16 cellular contexts compared by ENCODE assay signal in genomic region chr7:144063710-144064109, GRCh38. TPM values are rescaled to one million over a fixed set of nuclear protein-coding genes. Genes with fewer than 3 reads are reported as not detected.
DNase-seq lines count a peak whose midpoint lies in the region; ATAC-seq, FAIRE-seq and TF ChIP-seq lines count a peak whose summit lies in the region.
"Had no signal": no experiment of that assay in that cellular context is flagged by ENCODE, and none has a peak within 500 bp of the region (broad histone marks: within the 10 kb centered on the region; RNA-seq: fewer than 3 reads in every experiment).

No MANE protein-coding gene starts in this region.

- H3K4me1 Mint-ChIP-seq in Caco-2 (ENCODE audit: low read depth, unreplicated experiment): peaks cover 15% of the 10 kb centered on the region
- H3K4me1 Mint-ChIP-seq: activated naive CD4-positive, alpha-beta T cell treated with anti-CD3 and anti-CD28 coated beads, Interleukin-2, amount 10 ng/mL, durations not matched to agents 7 days and 5 days; CD8-positive, alpha-beta memory T cell; T-cell had no signal

- H3K9me3 ChIP-seq in Caco-2: 0 out of 2 replicates have a peak, but pooled peaks cover 11% of the 10 kb centered on the region
- no peaks in the 10 kb centered on the region for H3K9me3 ChIP-seq in HCT116 (ENCODE audit: control insufficient read depth in 1 of 2, insufficient read depth in 1 of 2, low read depth in 1 of 2, low read length in 2 of 2)
- no peaks in the 10 kb centered on the region for H3K9me3 ChIP-seq in small intestine (ENCODE audit: control insufficient read depth, low read depth)

- no peak overlapping the region for H3K27ac ChIP-seq in HCT116 (ENCODE audit: low read depth, low read length)
- no peak overlapping the region for H3K27ac ChIP-seq in small intestine (ENCODE audit: low read depth in 1 of 2, low read length in 1 of 2)

- no peaks in the 10 kb centered on the region for H3K27me3 Mint-ChIP-seq in Caco-2 (ENCODE audit: insufficient read depth, unreplicated experiment)

- no peak overlapping the region for H3K4me3 Mint-ChIP-seq in Caco-2 (ENCODE audit: unreplicated experiment)
- H3K4me3 Mint-ChIP-seq: activated naive CD4-positive, alpha-beta T cell treated with anti-CD3 and anti-CD28 coated beads, Interleukin-2, amount 10 ng/mL, durations not matched to agents 7 days and 5 days; CD8-positive, alpha-beta memory T cell; T-cell had no signal

- H3K9me2 ChIP-seq in HCT116 (ENCODE audit: insufficient read depth): no peaks in the 10 kb centered on the region

- H3K4me3 ChIP-seq in Caco-2 (ENCODE audit: low read depth, low read length) (no peak overlapping the region), HCT116 (replicated peaks in 1 of 2; ENCODE audit: low read depth in 1 of 2, low read length in 2 of 2) (no peak overlapping the region), small intestine (ENCODE audit: low read depth in 1 of 2, low read length in 2 of 2) (no peak overlapping the region)

- H4K20me1 ChIP-seq in HCT116 (ENCODE audit: insufficient read depth): no peaks in the 10 kb centered on the region

- in situ Hi-C loops in SK-MEL-5 (cut with HindIII; ENCODE audit: low pct_unique_long_range_greater_than_20kb, low sequenced_read_pairs): no loop called here

- WGBS in small intestine, 3 donors: 27 to 53% (median 43%) methylated on average over 3 of the region's 3 CpGs

- TF ChIP-seq POLR2A in HCT116 (IDR thresholded peaks at IDR 0.05; ENCODE audit: borderline replicate concordance, extremely low read depth, insufficient read depth, insufficient read length): no peak

- no peaks in the 10 kb centered on the region for H3K79me2 ChIP-seq in HCT116 (ENCODE audit: insufficient read depth, low read length)

- peaks cover 18% of the 10 kb centered on the region for H3K9me3 Mint-ChIP-seq in Caco-2 (ENCODE audit: unreplicated experiment)
- H3K9me3 Mint-ChIP-seq: activated naive CD4-positive, alpha-beta T cell treated with anti-CD3 and anti-CD28 coated beads, Interleukin-2, amount 10 ng/mL, durations not matched to agents 7 days and 5 days had no signal

- H3K36me3 ChIP-seq in Caco-2 (ENCODE audit: control insufficient read depth, insufficient read depth, low read length) (no peaks in the 10 kb centered on the region), HCT116 (ENCODE audit: control insufficient read depth in 1 of 2, insufficient read depth in 2 of 2, low read length in 2 of 2) (no peaks in the 10 kb centered on the region), small intestine (ENCODE audit: control insufficient read depth in 2 of 2, insufficient read depth in 2 of 2, low read length in 2 of 2) (no peaks in the 10 kb centered on the region)

- no peak overlapping the region for H3K27ac Mint-ChIP-seq in Caco-2 (ENCODE audit: unreplicated experiment)
- H3K27ac Mint-ChIP-seq: activated naive CD4-positive, alpha-beta T cell treated with anti-CD3 and anti-CD28 coated beads, Interleukin-2, amount 10 ng/mL, durations not matched to agents 7 days and 5 days; CD8-positive, alpha-beta memory T cell; T-cell had no signal

- H3K4me1 ChIP-seq in Caco-2: no peaks in the 10 kb centered on the region
- no peaks in the 10 kb centered on the region for H3K4me1 ChIP-seq in HCT116 (ENCODE audit: control insufficient read depth in 1 of 2, insufficient read depth in 2 of 2, low read length in 2 of 2)
- no peaks in the 10 kb centered on the region for H3K4me1 ChIP-seq in small intestine (ENCODE audit: control insufficient read depth in 2 of 2, insufficient read depth in 1 of 2, low read depth in 1 of 2, low read length in 1 of 2)

- no peak overlapping the region for H3K9ac ChIP-seq in HCT116 (ENCODE audit: low read length)

- CTCF ChIA-PET in Caco-2 (lab: Charles Lee): interaction anchor here (1.2 kb wide), 1 partner anchor 64 kb away, joined by 4 read pairs; no protein-coding TSS in a partner anchor
- CTCF ChIA-PET in HCT116 (lab: Charles Lee): interaction anchor here (0.6 to 1.8 kb wide), 9 partner anchors 8 to 162 kb away, joined by 3 to 7 read pairs (median 3); partner anchors contain the start of gene TCAF1

- peak; percentile 41; the same call in 1 of the 2 replicates for TF ChIP-seq RAD21 in HCT116 (IDR thresholded peaks at IDR 0.05; ENCODE audit: low read depth)

- ATAC-seq in HCT116: peak; percentile 57
- no peak for ATAC-seq in HG03439 (IDR thresholded peaks at IDR 0.05; ENCODE audit: unreplicated experiment)
- ATAC-seq: T-cell had no signal

- BruUV-seq in Caco-2 (replicated peaks; lab: Mats Ljungman, UMichigan): no TSS peak
- BruUV-seq in HCT116 (replicated peaks; lab: Mats Ljungman, UMichigan): no TSS peak

- no peaks in the 10 kb centered on the region for H3K27me3 ChIP-seq in Caco-2 (replicated peaks; ENCODE audit: control insufficient read depth, insufficient read depth, low read length)
- H3K27me3 ChIP-seq in HCT116 (ENCODE audit: insufficient read depth, low read length): no peaks in the 10 kb centered on the region
- no peaks in the 10 kb centered on the region for H3K27me3 ChIP-seq in small intestine (ENCODE audit: control insufficient read depth in 2 of 2, insufficient read depth in 2 of 2, low read length in 2 of 2)

- FAIRE-seq in small intestine (lab: Jason Lieb, UNC): no peak

- H2AFZ ChIP-seq in HCT116 (ENCODE audit: low read depth, low read length, poor library complexity, severe bottlenecking): peak overlapping the region; percentile 59

- POLR2A ChIA-PET in Caco-2 (lab: Charles Lee): no interaction called here
- POLR2A ChIA-PET in HCT116 (lab: Charles Lee): no interaction called here

- RAD21 ChIA-PET in HCT116 (lab: Charles Lee; ENCODE audit: low non-redundant PET in 1 of 2, low total read pairs in 2 of 2, uncharacterized antibody in 2 of 2, unreplicated experiment in 2 of 2): no interaction called here

- TF ChIP-seq CTCF in Caco-2 (IDR thresholded peaks at IDR 0.05; ENCODE audit: insufficient read depth in 1 of 2, low read depth in 1 of 2, low read length in 1 of 2, severe bottlenecking in 1 of 2, unreplicated experiment in 1 of 2): peak; percentile 6 to 43
- peak; percentile 28 to 73 (median 61); a peak in 5 of 6 replicates for TF ChIP-seq CTCF in HCT116 (IDR thresholded peaks at IDR 0.05 in 2 of 3, conservative IDR thresholded peaks at IDR 0.05 in 1 of 3; ENCODE audit: borderline replicate concordance in 1 of 3, insufficient read depth in 1 of 3, low read depth in 2 of 3, low read length in 2 of 3)

- intact Hi-C loops in Caco-2 (cut with micrococcal nuclease; ENCODE audit: unreplicated experiment) (no loop called here), HCT116 (cut with micrococcal nuclease) (no loop called here)

- H3K4me2 ChIP-seq in HCT116 (ENCODE audit: low read length): no peak overlapping the region

- DNase-seq in Caco-2 (no peak), HCT116 (ENCODE audit: low read depth, low spot score) (peak; percentile 26), SK-MEL-5 (ENCODE audit: low read depth, low spot score) (peak; percentile 67), iPS DF 4.7 (ENCODE audit: extremely low read depth, low spot score) (peak; percentile 44), pons (ENCODE audit: low spot score) (no peak), small intestine (no peak), SW480 (ENCODE audit: low spot score) (no peak)
- DNase-seq: activated CD4-positive, alpha-beta T cell treated with anti-CD3 and anti-CD28 coated beads, Interleukin-2, amount 50 U/mL, for 1 hour; activated naive CD4-positive, alpha-beta T cell treated with anti-CD3 and anti-CD28 coated beads, Interleukin-2, amount 10 ng/mL, durations not matched to agents 7 days and 5 days; CD8-positive, alpha-beta memory T cell; cerebellar nuclear complex; NCI-H526; stimulated activated CD4-positive, alpha-beta T cell treated with anti-CD3 and anti-CD28 coated beads, Interleukin-15, amount 100 ng/mL, for 24 hours; T-cell had no signal

- no peaks in the 10 kb centered on the region for H3K36me3 Mint-ChIP-seq in Caco-2 (ENCODE audit: insufficient read depth, unreplicated experiment)
- H3K36me3 Mint-ChIP-seq: activated naive CD4-positive, alpha-beta T cell treated with anti-CD3 and anti-CD28 coated beads, Interleukin-2, amount 10 ng/mL, durations not matched to agents 7 days and 5 days had no signal

TF ChIP-seq in HCT116, 20 proteins besides CTCF, POLR2A, EP300 and RAD21 (continues in another document):
- TF ChIP-seq JUND (IDR thresholded peaks at IDR 0.05): no peak
- TF ChIP-seq, protein P1, sequence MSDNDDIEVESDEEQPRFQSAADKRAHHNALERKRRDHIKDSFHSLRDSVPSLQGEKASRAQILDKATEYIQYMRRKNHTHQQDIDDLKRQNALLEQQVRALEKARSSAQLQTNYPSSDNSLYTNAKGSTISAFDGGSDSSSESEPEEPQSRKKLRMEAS (IDR thresholded peaks at IDR 0.05): no peak
- TF ChIP-seq ZNF274 (IDR thresholded peaks at IDR 0.05; ENCODE audit: low read depth, low read length): no peak

RNA-seq across cellular contexts. Expression of gene OR2A25, which starts 5.9 kb away (rescaled TPM):
- total RNA-seq in Caco-2 (2022) (not detected in 2 replicates), HCT116 (2021; ENCODE audit: unreplicated experiment) (not detected)
- 0.02 TPM in 1 of 2 replicates, not detected in the other for polyA plus RNA-seq in HCT116 (2012)
- total RNA-seq in SK-MEL-5 (2014; rRNA removed; shearing (Covaris generic)): not detected in 2 replicates
- not detected in 2 replicates for polyA plus RNA-seq in SK-MEL-5 (2015; cell fraction: cytosol; rRNA removed)
- polyA plus RNA-seq in SK-MEL-5 (2015; cell fraction: nucleus; rRNA removed): not detected in 2 replicates
- not detected for polyA plus RNA-seq in small intestine
- total RNA-seq: CD8-positive, alpha-beta memory T cell; liver; T-cell had no signal
- polyA plus RNA-seq: CD8-positive, alpha-beta memory T cell; liver had no signal

RNA-seq across cellular contexts. Expression of gene OR2A5, which starts 15.0 kb away (rescaled TPM):
- total RNA-seq in Caco-2 (2022): not detected in 2 replicates
- total RNA-seq in HCT116 (2021; ENCODE audit: unreplicated experiment): not detected
- not detected in 2 replicates for polyA plus RNA-seq in HCT116 (2012)
- under 0.01 TPM in 1 of 2 replicates, not detected in the other for total RNA-seq in SK-MEL-5 (2014; rRNA removed; shearing (Covaris generic))
- not detected in 2 replicates for polyA plus RNA-seq in SK-MEL-5 (2015; cell fraction: cytosol; rRNA removed)
- not detected in 2 replicates for polyA plus RNA-seq in SK-MEL-5 (2015; cell fraction: nucleus; rRNA removed)
- not detected for polyA plus RNA-seq in small intestine
- total RNA-seq: CD8-positive, alpha-beta memory T cell; T-cell had no signal
- polyA plus RNA-seq: CD8-positive, alpha-beta memory T cell; liver had no signal

RNA-seq across cellular contexts. Expression of gene OR2A12, which starts 22.4 kb away (rescaled TPM):
- total RNA-seq in Caco-2 (2022) (not detected in 2 replicates), HCT116 (2021; ENCODE audit: unreplicated experiment) (not detected)
- polyA plus RNA-seq in HCT116 (2012): not detected in 2 replicates
- total RNA-seq in SK-MEL-5 (2014; rRNA removed; shearing (Covaris generic)): not detected in 2 replicates
- not detected in 2 replicates for polyA plus RNA-seq in SK-MEL-5 (2015; cell fraction: cytosol; rRNA removed)
- not detected in 2 replicates for polyA plus RNA-seq in SK-MEL-5 (2015; cell fraction: nucleus; rRNA removed)
- polyA plus RNA-seq in small intestine: not detected
- total RNA-seq: CD8-positive, alpha-beta memory T cell; liver; T-cell had no signal
- polyA plus RNA-seq: CD8-positive, alpha-beta memory T cell; liver had no signal

RNA-seq across cellular contexts. Expression of gene OR2A2, which starts 45.7 kb away (rescaled TPM):
- total RNA-seq in Caco-2 (2022): not detected in 2 replicates
- not detected for total RNA-seq in HCT116 (2021; ENCODE audit: unreplicated experiment)
- not detected in 2 replicates for polyA plus RNA-seq in HCT116 (2012)
- not detected in 2 replicates for total RNA-seq in SK-MEL-5 (2014; rRNA removed; shearing (Covaris generic))
- polyA plus RNA-seq in SK-MEL-5 (2015; cell fraction: cytosol; rRNA removed): not detected in 2 replicates
- not detected in 2 replicates for polyA plus RNA-seq in SK-MEL-5 (2015; cell fraction: nucleus; rRNA removed)
- polyA plus RNA-seq in small intestine: not detected
- total RNA-seq: CD8-positive, alpha-beta memory T cell; liver; T-cell had no signal
- polyA plus RNA-seq: CD8-positive, alpha-beta memory T cell; liver had no signal

RNA-seq across cellular contexts. Expression of gene OR2A14, which starts 59.3 kb away (rescaled TPM):
- total RNA-seq in Caco-2 (2022): not detected in 2 replicates
- not detected for total RNA-seq in HCT116 (2021; ENCODE audit: unreplicated experiment)
- not detected in 2 replicates for polyA plus RNA-seq in HCT116 (2012)
- not detected in 2 replicates for total RNA-seq in SK-MEL-5 (2014; rRNA removed; shearing (Covaris generic))
- polyA plus RNA-seq in SK-MEL-5 (2015; cell fraction: cytosol; rRNA removed): not detected in 2 replicates
- not detected in 2 replicates for polyA plus RNA-seq in SK-MEL-5 (2015; cell fraction: nucleus; rRNA removed)
- not detected for polyA plus RNA-seq in small intestine
- total RNA-seq: CD8-positive, alpha-beta memory T cell; liver; T-cell had no signal
- polyA plus RNA-seq: CD8-positive, alpha-beta memory T cell; liver had no signal

Comparison
In these comparisons a context has a peak if more than half of its experiments do, and no peak if none do; other contexts are left out.
1. DNase-seq: peak in HCT116 (single experiment), SK-MEL-5 (single experiment) and iPS DF 4.7 (single experiment); none in Caco-2 (0 of 2), pons (single experiment), small intestine (single experiment) and SW480 (single experiment).